Comparison of ENCODE assay signal across 25 cellular contexts in the genomic region with DNA sequence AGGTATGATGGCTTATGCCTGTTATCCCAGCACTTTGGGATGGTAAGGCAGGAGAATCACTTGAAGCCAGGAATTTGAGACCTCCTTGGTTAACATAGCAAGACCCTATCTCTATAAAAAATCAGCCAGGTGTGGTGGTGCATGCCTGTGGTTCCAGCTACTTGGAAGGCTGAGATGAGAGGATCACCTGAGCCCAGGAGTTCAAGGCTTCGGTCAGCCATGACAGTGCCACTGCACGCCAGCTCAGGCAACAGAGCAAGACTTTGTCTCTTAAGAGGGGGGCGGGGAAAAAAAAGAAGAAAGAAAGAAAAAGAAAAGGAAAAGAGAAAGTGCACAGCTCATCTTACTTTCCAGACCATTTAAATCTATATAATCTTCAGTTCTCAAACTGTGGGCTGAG.
"Had no signal": no experiment of that assay in that cellular context is flagged by ENCODE, and none has a peak within 500 bp of the region (broad histone marks: within the 10 kb centered on the region; RNA-seq: fewer than 3 reads in every experiment).

No MANE protein-coding gene starts in this region.

- H3K4me1 ChIP-seq: colonic mucosa, esophagus squamous epithelium, foreskin keratinocyte, gastrocnemius medialis, heart left ventricle, heart right ventricle had no signal

- H3K27me3 ChIP-seq: colonic mucosa, dorsolateral prefrontal cortex, esophagus muscularis mucosa, esophagus squamous epithelium, foreskin keratinocyte, gastrocnemius medialis, gastroesophageal sphincter, heart right ventricle had no signal

- ATAC-seq: effector memory CD8-positive, alpha-beta T cell; esophagus mucosa; foreskin keratinocyte; gastrocnemius medialis; heart left ventricle; heart right ventricle had no signal

- H3K9me3 Mint-ChIP-seq: dendritic cell treated with granulocyte-macrophage colony-stimulating factor and Interleukin-4, amounts not matched to agents 40 ng/mL and 50 ng/mL, for 4 days had no signal

- H3K4me3 Mint-ChIP-seq: dendritic cell treated with granulocyte-macrophage colony-stimulating factor and Interleukin-4, amounts not matched to agents 40 ng/mL and 50 ng/mL, for 4 days; effector memory CD8-positive, alpha-beta T cell; endodermal cell had no signal

- DNase-seq: colonic mucosa; cortex of kidney; dermis blood vessel endothelial cell; dorsolateral prefrontal cortex; effector CD4-positive, alpha-beta T cell; effector CD8-positive, alpha-beta T cell; effector memory CD4-positive, alpha-beta T cell; effector memory CD8-positive, alpha-beta T cell; endodermal cell; erythroblast; esophagus squamous epithelium; foreskin fibroblast; foreskin keratinocyte; foreskin melanocyte; gastrocnemius medialis; glutamatergic neuron; head of caudate nucleus; heart left ventricle; heart right ventricle had no signal

- H3K27ac ChIP-seq: colonic mucosa, coronary artery, dorsolateral prefrontal cortex, epithelial cell of prostate, esophagus muscularis mucosa, esophagus squamous epithelium, foreskin keratinocyte, gastrocnemius medialis, gastroesophageal sphincter, heart left ventricle, heart right ventricle had no signal

- H3K27me3 Mint-ChIP-seq: dendritic cell treated with granulocyte-macrophage colony-stimulating factor and Interleukin-4, amounts not matched to agents 40 ng/mL and 50 ng/mL, for 4 days; effector memory CD8-positive, alpha-beta T cell had no signal

- H3K36me3 ChIP-seq: colonic mucosa, esophagus muscularis mucosa, esophagus squamous epithelium, gastrocnemius medialis, gastroesophageal sphincter, heart left ventricle, heart right ventricle had no signal

- H3K27ac Mint-ChIP-seq: dendritic cell treated with granulocyte-macrophage colony-stimulating factor and Interleukin-4, amounts not matched to agents 40 ng/mL and 50 ng/mL, for 4 days; effector memory CD8-positive, alpha-beta T cell; endodermal cell had no signal

- H3K4me3 ChIP-seq: colonic mucosa, coronary artery, dorsolateral prefrontal cortex, esophagus muscularis mucosa, esophagus squamous epithelium, gastrocnemius medialis, gastroesophageal sphincter, heart left ventricle, heart right ventricle had no signal

- H3K9me3 ChIP-seq: colonic mucosa, esophagus muscularis mucosa, esophagus squamous epithelium, gastrocnemius medialis, gastroesophageal sphincter had no signal
